Comparison of ENCODE assay signal across 1 cellular context in the genomic region with DNA sequence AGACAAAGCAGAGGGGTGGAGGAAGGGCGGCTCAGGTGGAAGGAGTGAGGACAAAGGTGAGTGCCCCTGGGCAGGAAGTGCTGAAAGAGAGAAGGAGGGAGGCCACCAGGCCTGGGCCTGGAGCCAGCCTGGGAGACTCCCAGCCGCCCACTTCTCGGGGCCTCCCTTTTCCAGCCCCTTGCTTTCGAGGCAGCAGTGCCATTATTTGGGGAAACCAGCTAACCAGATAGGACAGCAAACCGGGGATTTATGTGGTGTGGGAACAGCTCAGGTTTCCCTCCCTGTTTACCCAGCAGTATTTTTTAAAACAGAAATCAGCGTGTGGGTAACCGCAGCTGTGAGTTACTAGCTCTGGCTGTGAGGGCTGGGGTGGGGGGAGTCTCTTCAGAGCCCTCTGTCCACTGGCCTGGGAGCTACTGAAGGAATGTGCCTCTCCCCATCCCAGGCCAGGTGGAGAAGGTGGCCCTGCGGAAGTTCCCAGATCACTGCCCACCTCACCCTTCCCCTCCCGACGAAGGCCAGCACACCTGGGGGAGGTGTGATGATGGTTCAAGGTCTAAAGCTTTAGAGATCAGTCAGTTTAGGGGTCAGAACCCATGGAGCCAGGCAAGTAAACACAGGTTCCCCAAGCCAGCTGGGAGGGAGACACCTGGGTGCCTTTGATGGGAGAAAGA.
TF ChIP-seq lines count a peak whose summit lies in the region.

No MANE protein-coding gene starts in this region.

TF ChIP-seq in HepG2, 621 proteins besides CTCF, POLR2A, EP300 and RAD21 (continued from another document and continues in another):
- TF ChIP-seq, protein P1, sequence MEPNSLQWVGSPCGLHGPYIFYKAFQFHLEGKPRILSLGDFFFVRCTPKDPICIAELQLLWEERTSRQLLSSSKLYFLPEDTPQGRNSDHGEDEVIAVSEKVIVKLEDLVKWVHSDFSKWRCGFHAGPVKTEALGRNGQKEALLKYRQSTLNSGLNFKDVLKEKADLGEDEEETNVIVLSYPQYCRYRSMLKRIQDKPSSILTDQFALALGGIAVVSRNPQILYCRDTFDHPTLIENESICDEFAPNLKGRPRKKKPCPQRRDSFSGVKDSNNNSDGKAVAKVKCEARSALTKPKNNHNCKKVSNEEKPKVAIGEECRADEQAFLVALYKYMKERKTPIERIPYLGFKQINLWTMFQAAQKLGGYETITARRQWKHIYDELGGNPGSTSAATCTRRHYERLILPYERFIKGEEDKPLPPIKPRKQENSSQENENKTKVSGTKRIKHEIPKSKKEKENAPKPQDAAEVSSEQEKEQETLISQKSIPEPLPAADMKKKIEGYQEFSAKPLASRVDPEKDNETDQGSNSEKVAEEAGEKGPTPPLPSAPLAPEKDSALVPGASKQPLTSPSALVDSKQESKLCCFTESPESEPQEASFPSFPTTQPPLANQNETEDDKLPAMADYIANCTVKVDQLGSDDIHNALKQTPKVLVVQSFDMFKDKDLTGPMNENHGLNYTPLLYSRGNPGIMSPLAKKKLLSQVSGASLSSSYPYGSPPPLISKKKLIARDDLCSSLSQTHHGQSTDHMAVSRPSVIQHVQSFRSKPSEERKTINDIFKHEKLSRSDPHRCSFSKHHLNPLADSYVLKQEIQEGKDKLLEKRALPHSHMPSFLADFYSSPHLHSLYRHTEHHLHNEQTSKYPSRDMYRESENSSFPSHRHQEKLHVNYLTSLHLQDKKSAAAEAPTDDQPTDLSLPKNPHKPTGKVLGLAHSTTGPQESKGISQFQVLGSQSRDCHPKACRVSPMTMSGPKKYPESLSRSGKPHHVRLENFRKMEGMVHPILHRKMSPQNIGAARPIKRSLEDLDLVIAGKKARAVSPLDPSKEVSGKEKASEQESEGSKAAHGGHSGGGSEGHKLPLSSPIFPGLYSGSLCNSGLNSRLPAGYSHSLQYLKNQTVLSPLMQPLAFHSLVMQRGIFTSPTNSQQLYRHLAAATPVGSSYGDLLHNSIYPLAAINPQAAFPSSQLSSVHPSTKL (CRISPR knock-in tag; IDR thresholded peaks at IDR 0.05): peak; percentile 9; the same call in 1 of the 2 replicates
- peak; percentile 17 for TF ChIP-seq CBX1 (IDR thresholded peaks at IDR 0.05; ENCODE audit: low read depth)
- no peak for TF ChIP-seq CHD2 (IDR thresholded peaks at IDR 0.05; ENCODE audit: low read depth, low read length)
- TF ChIP-seq, protein P2, sequence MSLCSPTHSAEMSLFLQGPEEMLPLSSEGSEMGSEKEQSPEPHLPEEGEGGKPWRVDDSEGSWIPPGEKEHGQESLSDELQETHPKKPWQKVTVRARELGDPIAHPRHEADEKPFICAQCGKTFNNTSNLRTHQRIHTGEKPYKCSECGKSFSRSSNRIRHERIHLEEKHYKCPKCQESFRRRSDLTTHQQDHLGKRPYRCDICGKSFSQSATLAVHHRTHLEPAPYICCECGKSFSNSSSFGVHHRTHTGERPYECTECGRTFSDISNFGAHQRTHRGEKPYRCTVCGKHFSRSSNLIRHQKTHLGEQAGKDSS (CRISPR knock-in tag; IDR thresholded peaks at IDR 0.05; ENCODE audit: borderline replicate concordance, low read depth): 0 out of 2 replicates have a peak, but pooled peaks have one; percentile 65
- TF ChIP-seq HOXA5 (CRISPR knock-in tag; IDR thresholded peaks at IDR 0.05): 0 out of 2 replicates have a peak, but pooled peaks have one; percentile 15
- no peak for TF ChIP-seq GZF1 (CRISPR knock-in tag; IDR thresholded peaks at IDR 0.05)
- 0 out of 2 replicates have a peak, but pooled peaks have one; percentile 38 for TF ChIP-seq ZNF556 (CRISPR knock-in tag; IDR thresholded peaks at IDR 0.05; ENCODE audit: borderline replicate concordance)
- TF ChIP-seq, protein P3, sequence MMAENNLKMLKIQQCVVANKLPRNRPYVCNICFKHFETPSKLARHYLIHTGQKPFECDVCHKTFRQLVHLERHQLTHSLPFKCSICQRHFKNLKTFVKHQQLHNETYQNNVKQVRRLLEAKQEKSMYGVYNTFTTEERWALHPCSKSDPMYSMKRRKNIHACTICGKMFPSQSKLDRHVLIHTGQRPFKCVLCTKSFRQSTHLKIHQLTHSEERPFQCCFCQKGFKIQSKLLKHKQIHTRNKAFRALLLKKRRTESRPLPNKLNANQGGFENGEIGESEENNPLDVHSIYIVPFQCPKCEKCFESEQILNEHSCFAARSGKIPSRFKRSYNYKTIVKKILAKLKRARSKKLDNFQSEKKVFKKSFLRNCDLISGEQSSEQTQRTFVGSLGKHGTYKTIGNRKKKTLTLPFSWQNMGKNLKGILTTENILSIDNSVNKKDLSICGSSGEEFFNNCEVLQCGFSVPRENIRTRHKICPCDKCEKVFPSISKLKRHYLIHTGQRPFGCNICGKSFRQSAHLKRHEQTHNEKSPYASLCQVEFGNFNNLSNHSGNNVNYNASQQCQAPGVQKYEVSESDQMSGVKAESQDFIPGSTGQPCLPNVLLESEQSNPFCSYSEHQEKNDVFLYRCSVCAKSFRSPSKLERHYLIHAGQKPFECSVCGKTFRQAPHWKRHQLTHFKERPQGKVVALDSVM (CRISPR knock-in tag; IDR thresholded peaks at IDR 0.05): peak; percentile 63
- no peak for TF ChIP-seq PCBP1 (IDR thresholded peaks at IDR 0.05; ENCODE audit: borderline replicate concordance, low read depth, low read length)
- TF ChIP-seq ELF3 (CRISPR knock-in tag; IDR thresholded peaks at IDR 0.05): peak; percentile 32; the same call in 1 of the 2 replicates
- TF ChIP-seq, protein P4, sequence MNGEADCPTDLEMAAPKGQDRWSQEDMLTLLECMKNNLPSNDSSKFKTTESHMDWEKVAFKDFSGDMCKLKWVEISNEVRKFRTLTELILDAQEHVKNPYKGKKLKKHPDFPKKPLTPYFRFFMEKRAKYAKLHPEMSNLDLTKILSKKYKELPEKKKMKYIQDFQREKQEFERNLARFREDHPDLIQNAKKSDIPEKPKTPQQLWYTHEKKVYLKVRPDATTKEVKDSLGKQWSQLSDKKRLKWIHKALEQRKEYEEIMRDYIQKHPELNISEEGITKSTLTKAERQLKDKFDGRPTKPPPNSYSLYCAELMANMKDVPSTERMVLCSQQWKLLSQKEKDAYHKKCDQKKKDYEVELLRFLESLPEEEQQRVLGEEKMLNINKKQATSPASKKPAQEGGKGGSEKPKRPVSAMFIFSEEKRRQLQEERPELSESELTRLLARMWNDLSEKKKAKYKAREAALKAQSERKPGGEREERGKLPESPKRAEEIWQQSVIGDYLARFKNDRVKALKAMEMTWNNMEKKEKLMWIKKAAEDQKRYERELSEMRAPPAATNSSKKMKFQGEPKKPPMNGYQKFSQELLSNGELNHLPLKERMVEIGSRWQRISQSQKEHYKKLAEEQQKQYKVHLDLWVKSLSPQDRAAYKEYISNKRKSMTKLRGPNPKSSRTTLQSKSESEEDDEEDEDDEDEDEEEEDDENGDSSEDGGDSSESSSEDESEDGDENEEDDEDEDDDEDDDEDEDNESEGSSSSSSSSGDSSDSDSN (CRISPR knock-in tag; IDR thresholded peaks at IDR 0.05): peak; percentile 48
- 0 out of 2 replicates have a peak, but pooled peaks have one; percentile 44 for TF ChIP-seq ZNF839 (CRISPR knock-in tag; IDR thresholded peaks at IDR 0.05; ENCODE audit: borderline replicate concordance)
- peak; percentile 83 for TF ChIP-seq ZNF605 (CRISPR knock-in tag; IDR thresholded peaks at IDR 0.05)
- TF ChIP-seq, protein P5, sequence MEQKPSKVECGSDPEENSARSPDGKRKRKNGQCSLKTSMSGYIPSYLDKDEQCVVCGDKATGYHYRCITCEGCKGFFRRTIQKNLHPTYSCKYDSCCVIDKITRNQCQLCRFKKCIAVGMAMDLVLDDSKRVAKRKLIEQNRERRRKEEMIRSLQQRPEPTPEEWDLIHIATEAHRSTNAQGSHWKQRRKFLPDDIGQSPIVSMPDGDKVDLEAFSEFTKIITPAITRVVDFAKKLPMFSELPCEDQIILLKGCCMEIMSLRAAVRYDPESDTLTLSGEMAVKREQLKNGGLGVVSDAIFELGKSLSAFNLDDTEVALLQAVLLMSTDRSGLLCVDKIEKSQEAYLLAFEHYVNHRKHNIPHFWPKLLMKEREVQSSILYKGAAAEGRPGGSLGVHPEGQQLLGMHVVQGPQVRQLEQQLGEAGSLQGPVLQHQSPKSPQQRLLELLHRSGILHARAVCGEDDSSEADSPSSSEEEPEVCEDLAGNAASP (CRISPR knock-in tag; IDR thresholded peaks at IDR 0.05; ENCODE audit: borderline replicate concordance): no peak; the same call in 1 of the 2 replicates
- peak; percentile 70 for TF ChIP-seq RARA (CRISPR knock-in tag; IDR thresholded peaks at IDR 0.05)
- TF ChIP-seq FOXM1 (CRISPR knock-in tag; IDR thresholded peaks at IDR 0.05): no peak
- 0 out of 2 replicates have a peak, but pooled peaks have one; percentile 61 for TF ChIP-seq SMAD1 (CRISPR knock-in tag; IDR thresholded peaks at IDR 0.05; ENCODE audit: borderline replicate concordance, low read depth)
- TF ChIP-seq ZNF510 (CRISPR knock-in tag; IDR thresholded peaks at IDR 0.05; ENCODE audit: low read depth): 0 out of 2 replicates have a peak, but pooled peaks have one; percentile 36
- peak; percentile 61; the same call in 1 of the 2 replicates for TF ChIP-seq NRL (CRISPR knock-in tag; IDR thresholded peaks at IDR 0.05; ENCODE audit: borderline replicate concordance)
- TF ChIP-seq, protein P6, sequence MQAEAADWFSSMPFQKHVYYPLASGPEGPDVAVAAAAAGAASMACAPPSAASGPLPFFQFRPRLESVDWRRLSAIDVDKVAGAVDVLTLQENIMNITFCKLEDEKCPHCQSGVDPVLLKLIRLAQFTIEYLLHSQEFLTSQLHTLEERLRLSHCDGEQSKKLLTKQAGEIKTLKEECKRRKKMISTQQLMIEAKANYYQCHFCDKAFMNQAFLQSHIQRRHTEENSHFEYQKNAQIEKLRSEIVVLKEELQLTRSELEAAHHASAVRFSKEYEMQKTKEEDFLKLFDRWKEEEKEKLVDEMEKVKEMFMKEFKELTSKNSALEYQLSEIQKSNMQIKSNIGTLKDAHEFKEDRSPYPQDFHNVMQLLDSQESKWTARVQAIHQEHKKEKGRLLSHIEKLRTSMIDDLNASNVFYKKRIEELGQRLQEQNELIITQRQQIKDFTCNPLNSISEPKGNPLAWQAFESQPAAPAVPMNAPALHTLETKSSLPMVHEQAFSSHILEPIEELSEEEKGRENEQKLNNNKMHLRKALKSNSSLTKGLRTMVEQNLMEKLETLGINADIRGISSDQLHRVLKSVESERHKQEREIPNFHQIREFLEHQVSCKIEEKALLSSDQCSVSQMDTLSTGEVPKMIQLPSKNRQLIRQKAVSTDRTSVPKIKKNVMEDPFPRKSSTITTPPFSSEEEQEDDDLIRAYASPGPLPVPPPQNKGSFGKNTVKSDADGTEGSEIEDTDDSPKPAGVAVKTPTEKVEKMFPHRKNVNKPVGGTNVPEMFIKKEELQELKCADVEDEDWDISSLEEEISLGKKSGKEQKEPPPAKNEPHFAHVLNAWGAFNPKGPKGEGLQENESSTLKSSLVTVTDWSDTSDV (CRISPR knock-in tag; IDR thresholded peaks at IDR 0.05): no peak
- no peak for TF ChIP-seq NFYC (CRISPR knock-in tag; IDR thresholded peaks at IDR 0.05)
- no peak for TF ChIP-seq TCF12 (IDR thresholded peaks at IDR 0.05)
- no peak for TF ChIP-seq TCF12 (CRISPR knock-in tag; IDR thresholded peaks at IDR 0.05)
- peak; percentile 29 for TF ChIP-seq SPEN (CRISPR knock-in tag; IDR thresholded peaks at IDR 0.05; ENCODE audit: low read depth)
- TF ChIP-seq, protein P7, sequence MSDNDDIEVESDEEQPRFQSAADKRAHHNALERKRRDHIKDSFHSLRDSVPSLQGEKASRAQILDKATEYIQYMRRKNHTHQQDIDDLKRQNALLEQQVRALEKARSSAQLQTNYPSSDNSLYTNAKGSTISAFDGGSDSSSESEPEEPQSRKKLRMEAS (IDR thresholded peaks at IDR 0.05): peak; percentile 34
- no peak for TF ChIP-seq NR1H2 (CRISPR knock-in tag; IDR thresholded peaks at IDR 0.05; ENCODE audit: borderline replicate concordance, low read depth)
- no peak for TF ChIP-seq GTF3A (CRISPR knock-in tag; conservative IDR thresholded peaks at IDR 0.05)
- no peak for TF ChIP-seq ZNF781 (CRISPR knock-in tag; IDR thresholded peaks at IDR 0.05; ENCODE audit: borderline replicate concordance, not compliant biosample characterization)
- TF ChIP-seq YEATS2 (CRISPR knock-in tag; IDR thresholded peaks at IDR 0.05; ENCODE audit: borderline replicate concordance): no peak
- TF ChIP-seq HMG20B (CRISPR knock-in tag; conservative IDR thresholded peaks at IDR 0.05): no peak
- TF ChIP-seq PITX1 (CRISPR knock-in tag; IDR thresholded peaks at IDR 0.05): peak; percentile 53; the same call in 1 of the 2 replicates
- TF ChIP-seq ZNF124 (CRISPR knock-in tag; IDR thresholded peaks at IDR 0.05): no peak
- TF ChIP-seq JARID2 (CRISPR knock-in tag; IDR thresholded peaks at IDR 0.05; ENCODE audit: insufficient replicate concordance): no peak
- TF ChIP-seq, protein P8, sequence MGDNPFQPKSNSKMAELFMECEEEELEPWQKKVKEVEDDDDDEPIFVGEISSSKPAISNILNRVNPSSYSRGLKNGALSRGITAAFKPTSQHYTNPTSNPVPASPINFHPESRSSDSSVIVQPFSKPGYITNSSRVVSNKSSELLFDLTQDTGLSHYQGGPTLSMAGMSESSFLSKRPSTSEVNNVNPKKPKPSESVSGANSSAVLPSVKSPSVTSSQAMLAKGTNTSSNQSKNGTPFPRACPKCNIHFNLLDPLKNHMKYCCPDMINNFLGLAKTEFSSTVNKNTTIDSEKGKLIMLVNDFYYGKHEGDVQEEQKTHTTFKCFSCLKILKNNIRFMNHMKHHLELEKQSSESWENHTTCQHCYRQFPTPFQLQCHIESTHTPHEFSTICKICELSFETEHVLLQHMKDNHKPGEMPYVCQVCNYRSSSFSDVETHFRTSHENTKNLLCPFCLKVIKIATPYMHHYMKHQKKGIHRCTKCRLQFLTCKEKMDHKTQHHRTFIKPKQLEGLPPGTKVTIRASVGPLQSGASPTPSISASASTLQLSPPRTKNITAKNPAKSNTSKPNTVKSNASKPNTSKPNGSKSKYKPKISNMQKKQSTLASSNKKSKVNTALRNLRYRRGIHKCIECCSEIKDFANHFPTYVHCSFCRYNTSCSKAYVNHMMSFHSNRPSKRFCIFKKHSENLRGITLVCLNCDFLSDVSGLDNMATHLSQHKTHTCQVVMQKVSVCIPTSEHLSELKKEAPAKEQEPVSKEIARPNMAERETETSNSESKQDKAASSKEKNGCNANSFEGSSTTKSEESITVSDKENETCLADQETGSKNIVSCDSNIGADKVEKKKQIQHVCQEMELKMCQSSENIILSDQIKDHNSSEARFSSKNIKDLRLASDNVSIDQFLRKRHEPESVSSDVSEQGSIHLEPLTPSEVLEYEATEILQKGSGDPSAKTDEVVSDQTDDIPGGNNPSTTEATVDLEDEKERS (CRISPR knock-in tag; IDR thresholded peaks at IDR 0.05): no peak
- TF ChIP-seq SOX5 (CRISPR knock-in tag; IDR thresholded peaks at IDR 0.05; ENCODE audit: borderline replicate concordance): peak; percentile 22; the same call in 1 of the 2 replicates
- TF ChIP-seq ETV6 (CRISPR knock-in tag; conservative IDR thresholded peaks at IDR 0.05): no peak
- TF ChIP-seq, protein P9, sequence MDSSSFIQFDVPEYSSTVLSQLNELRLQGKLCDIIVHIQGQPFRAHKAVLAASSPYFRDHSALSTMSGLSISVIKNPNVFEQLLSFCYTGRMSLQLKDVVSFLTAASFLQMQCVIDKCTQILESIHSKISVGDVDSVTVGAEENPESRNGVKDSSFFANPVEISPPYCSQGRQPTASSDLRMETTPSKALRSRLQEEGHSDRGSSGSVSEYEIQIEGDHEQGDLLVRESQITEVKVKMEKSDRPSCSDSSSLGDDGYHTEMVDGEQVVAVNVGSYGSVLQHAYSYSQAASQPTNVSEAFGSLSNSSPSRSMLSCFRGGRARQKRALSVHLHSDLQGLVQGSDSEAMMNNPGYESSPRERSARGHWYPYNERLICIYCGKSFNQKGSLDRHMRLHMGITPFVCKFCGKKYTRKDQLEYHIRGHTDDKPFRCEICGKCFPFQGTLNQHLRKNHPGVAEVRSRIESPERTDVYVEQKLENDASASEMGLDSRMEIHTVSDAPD (CRISPR knock-in tag; IDR thresholded peaks at IDR 0.05): no peak; the same call in 1 of the 2 replicates
- TF ChIP-seq ZNF484 (CRISPR knock-in tag; IDR thresholded peaks at IDR 0.05; ENCODE audit: borderline replicate concordance, low read depth): no peak
- no peak for TF ChIP-seq KAT7 (CRISPR knock-in tag; IDR thresholded peaks at IDR 0.05; ENCODE audit: borderline replicate concordance)
- no peak for TF ChIP-seq HCFC1 (IDR thresholded peaks at IDR 0.05; ENCODE audit: low read depth, low read length)
- TF ChIP-seq ZNF296 (CRISPR knock-in tag; conservative IDR thresholded peaks at IDR 0.05): no peak
